Comparison of ENCODE assay signal across 33 cellular contexts in genomic region chr5:14967166-14967565, GRCh38.
"Had no signal": no experiment of that assay in that cellular context is flagged by ENCODE, and none has a peak within 500 bp of the region (broad histone marks: within the 10 kb centered on the region; RNA-seq: fewer than 3 reads in every experiment).

No MANE protein-coding gene starts in this region.

- H3K4me1 ChIP-seq: adrenal gland, ascending aorta, body of pancreas, breast epithelium had no signal

- DNase-seq: activated effector memory CD4-positive, alpha-beta T cell treated with anti-CD3 and anti-CD28 coated beads, Interleukin-2, amount 50 U/mL, for 16 hours; activated effector memory CD4-positive, alpha-beta T cell treated with Interleukin-2 at 50 U/mL for 16 hours; activated gamma-delta T cell; activated gamma-delta T cell treated with Interleukin-2 at 50 U/mL for 16 hours; activated naive CD4-positive, alpha-beta T cell; activated naive CD4-positive, alpha-beta T cell treated with anti-CD3 and anti-CD28 coated beads for 36 hours; activated naive CD4-positive, alpha-beta T cell treated with anti-CD3 and anti-CD28 coated beads, Interleukin-2, amount 10 ng/mL, durations not matched to agents 7 days and 5 days; activated naive CD4-positive, alpha-beta T cell treated with anti-CD3 and anti-CD28 coated beads, Interleukin-2, amount 50 U/mL, for 16 hours; activated naive CD4-positive, alpha-beta T cell treated with Interleukin-2 at 50 U/mL for 16 hours; activated naive CD8-positive, alpha-beta T cell treated with anti-CD3 and anti-CD28 coated beads for 36 hours; activated naive CD8-positive, alpha-beta T cell treated with anti-CD3 and anti-CD28 coated beads, Interleukin-2, amount 10 ng/mL, durations not matched to agents 7 days and 5 days; activated naive CD8-positive, alpha-beta T cell treated with anti-CD3 and anti-CD28 coated beads, Interleukin-2, amount 50 U/mL, for 24 hours; activated T-cell treated with anti-CD3 and anti-CD28 coated beads, Interleukin-2, amount 50 U/mL, for 24 hours; activated T-cell treated with anti-CD3 and anti-CD28 coated beads, Interleukin-2, amount 50 U/mL, for 4 hours; activated T-cell treated with anti-CD3 and anti-CD28 coated beads, Interleukin-2, amount 50 U/mL, for 48 hours; activated T-cell treated with anti-CD3 and anti-CD28 coated beads, Interleukin-2, amount 50 U/mL, for 72 hours; adrenal gland; amniotic stem cell; amygdala; anterior cingulate cortex; aorta; body of pancreas; brain microvascular endothelial cell; caudate nucleus; central memory CD4-positive, alpha-beta T cell; cerebellar nuclear complex had no signal

- ATAC-seq: activated naive CD4-positive, alpha-beta T cell treated with anti-CD3 and anti-CD28 coated beads, Interleukin-2, amount 50 U/mL, for 72 hours; activated naive CD8-positive, alpha-beta T cell treated with anti-CD3 and anti-CD28 coated beads, Interleukin-2, amount 50 U/mL, for 24 hours; activated T-cell treated with anti-CD3 and anti-CD28 coated beads, Interleukin-2, amount 50 U/mL, for 4 hours; activated T-cell treated with anti-CD3 and anti-CD28 coated beads, Interleukin-2, amount 50 U/mL, for 72 hours; activated T-helper 17 cell treated with anti-CD3 and anti-CD28 coated beads, Interleukin-2, amount 50 U/mL, for 72 hours; body of pancreas had no signal

- FAIRE-seq: astrocyte, bronchial epithelial cell had no signal

- H3K27ac ChIP-seq: adrenal gland, ascending aorta, body of pancreas, brain microvascular endothelial cell, breast epithelium, cardiac muscle cell had no signal

- H3K27me3 ChIP-seq: adrenal gland, ascending aorta, body of pancreas, brain microvascular endothelial cell, breast epithelium, cardiac muscle cell had no signal

- H3K36me3 ChIP-seq: adrenal gland, ascending aorta, brain microvascular endothelial cell, breast epithelium, cardiac muscle cell had no signal

- H3K4me3 ChIP-seq: adrenal gland, ascending aorta, body of pancreas, breast epithelium, cardiac muscle cell had no signal

- H3K9me3 ChIP-seq: adrenal gland, ascending aorta, body of pancreas, breast epithelium had no signal
